ENCODE assay signal across 12 cellular contexts in genomic region chr16:62256406-62256805, GRCh38.
DNase-seq lines count a peak whose midpoint lies in the region; ATAC-seq, FAIRE-seq and TF ChIP-seq lines count a peak whose summit lies in the region.
"Had no signal": no experiment of that assay in that cellular context is flagged by ENCODE, and none has a peak within 500 bp of the region (broad histone marks: within the 10 kb centered on the region; RNA-seq: fewer than 3 reads in every experiment).

No MANE protein-coding gene starts in this region.

- H3K4me1 ChIP-seq in MM.1S (ENCODE audit: low read length) (no peaks in the 10 kb centered on the region), adrenal gland (replicated peaks in 1 of 2) (no peaks in the 10 kb centered on the region)
- H3K4me1 ChIP-seq: heart left ventricle had no signal

- no peak overlapping the region for H3K27ac ChIP-seq in MM.1S (ENCODE audit: low read length)
- no peak overlapping the region for H3K27ac ChIP-seq in adrenal gland
- H3K27ac ChIP-seq: heart left ventricle had no signal

- no peak overlapping the region for H3K4me2 ChIP-seq in MM.1S (ENCODE audit: low read depth, low read length)

- no peaks in the 10 kb centered on the region for H3K9me3 Mint-ChIP-seq in mesothelial cell of epicardium

- H3K27me3 ChIP-seq in MM.1S (replicated peaks; ENCODE audit: insufficient read depth, low read length) (no peaks in the 10 kb centered on the region), adrenal gland (no peaks in the 10 kb centered on the region)
- H3K27me3 ChIP-seq: heart left ventricle had no signal

- no peaks in the 10 kb centered on the region for H3K79me2 ChIP-seq in MM.1S (ENCODE audit: low read length)

- H3K27ac Mint-ChIP-seq in mesothelial cell of epicardium = no peak overlapping the region
- H3K27ac Mint-ChIP-seq: stimulated activated effector memory CD8-positive, alpha-beta T cell treated with anti-CD3 and anti-CD28 coated beads, Interleukin-12 subunit alpha, Interleukin-12 subunit beta, amount 100 ng/mL, for 72 hours had no signal

- FAIRE-seq in D721Med (lab: Jason Lieb, UNC) = no peak

- TF ChIP-seq POLR2A in adrenal gland (IDR thresholded peaks at IDR 0.05) = no peak

- ATAC-seq in GM19455 (IDR thresholded peaks at IDR 0.05; ENCODE audit: unreplicated experiment) (no peak), GM19395 (IDR thresholded peaks at IDR 0.05; ENCODE audit: unreplicated experiment) (no peak)
- ATAC-seq: heart left ventricle; stimulated activated effector memory CD8-positive, alpha-beta T cell treated with anti-CD3 and anti-CD28 coated beads, Interleukin-12 subunit alpha, Interleukin-12 subunit beta, amount 100 ng/mL, for 72 hours had no signal

- DNase-seq in D721Med (ENCODE audit: insufficient read length, low spot score) (no peak), MM.1S (no peak), astrocyte of the spinal cord (ENCODE audit: low read depth, low spot score) (no peak), mesothelial cell of epicardium (ENCODE audit: low spot score in 2 of 2, unreplicated experiment in 2 of 2) (no peak), GOT3 (lab: John Stamatoyannopoulos, UW) (no peak), adrenal gland (no peak)
- DNase-seq: activated effector memory CD4-positive, alpha-beta T cell treated with anti-CD3 and anti-CD28 coated beads, Interleukin-2, amount 50 U/mL, for 16 hours; EL; heart left ventricle had no signal

- no peaks in the 10 kb centered on the region for H3K9me2 ChIP-seq in MM.1S (replicated peaks; ENCODE audit: insufficient read depth, low read length)

- no peaks in the 10 kb centered on the region for H3F3A ChIP-seq in MM.1S (ENCODE audit: insufficient read depth, low read length)

- peak; percentile 15 for TF ChIP-seq CTCF in D721Med (IDR thresholded peaks at IDR 0.05; ENCODE audit: insufficient read depth, missing control alignments)
- TF ChIP-seq CTCF in MM.1S (IDR thresholded peaks at IDR 0.05; ENCODE audit: low read length) = peak; percentile 20
- TF ChIP-seq CTCF in astrocyte of the spinal cord (IDR thresholded peaks at IDR 0.05; ENCODE audit: low read depth, low read length) = peak; percentile 16
- peak; percentile 57 for TF ChIP-seq CTCF in mesothelial cell of epicardium (IDR thresholded peaks at IDR 0.05; ENCODE audit: unreplicated experiment)
- peak in 2 of 6 experiments; percentile 27 to 39 for TF ChIP-seq CTCF in adrenal gland (IDR thresholded peaks at IDR 0.05)

- H3K9me3 ChIP-seq in MM.1S (replicated peaks; ENCODE audit: insufficient read depth, low read length) (no peaks in the 10 kb centered on the region), adrenal gland (replicated peaks in 1 of 3) (no peaks in the 10 kb centered on the region)
- H3K9me3 ChIP-seq: heart left ventricle had no signal

- no peak overlapping the region for H3K9ac ChIP-seq in MM.1S (ENCODE audit: low read length)

- intact Hi-C loops in adrenal gland (cut with DNase I) = no loop called here

- H4K20me1 ChIP-seq in MM.1S (ENCODE audit: insufficient read depth, low read length) = no peaks in the 10 kb centered on the region

- H2AFZ ChIP-seq in MM.1S (ENCODE audit: low read length) = no peak overlapping the region

- no peak overlapping the region for H3K4me3 ChIP-seq in MM.1S (ENCODE audit: low read length)
- no peak overlapping the region for H3K4me3 ChIP-seq in astrocyte of the spinal cord (ENCODE audit: low read depth, low read length)
- H3K4me3 ChIP-seq in adrenal gland = no peak overlapping the region
- H3K4me3 ChIP-seq: heart left ventricle had no signal

- H3K4me3 Mint-ChIP-seq in mesothelial cell of epicardium = no peak overlapping the region
- H3K4me3 Mint-ChIP-seq: stimulated activated effector memory CD8-positive, alpha-beta T cell treated with anti-CD3 and anti-CD28 coated beads, Interleukin-12 subunit alpha, Interleukin-12 subunit beta, amount 100 ng/mL, for 72 hours had no signal

- no peaks in the 10 kb centered on the region for H3K36me3 Mint-ChIP-seq in mesothelial cell of epicardium
- H3K36me3 Mint-ChIP-seq: stimulated activated effector memory CD8-positive, alpha-beta T cell treated with anti-CD3 and anti-CD28 coated beads, Interleukin-12 subunit alpha, Interleukin-12 subunit beta, amount 100 ng/mL, for 72 hours had no signal

- H3K4me1 Mint-ChIP-seq in mesothelial cell of epicardium = peaks cover 17% of the 10 kb centered on the region
- H3K4me1 Mint-ChIP-seq: stimulated activated effector memory CD8-positive, alpha-beta T cell treated with anti-CD3 and anti-CD28 coated beads, Interleukin-12 subunit alpha, Interleukin-12 subunit beta, amount 100 ng/mL, for 72 hours had no signal

- H3K27me3 Mint-ChIP-seq in mesothelial cell of epicardium (ENCODE audit: low read depth) = no peaks in the 10 kb centered on the region

- in situ Hi-C loops in astrocyte of the spinal cord (cut with HindIII; ENCODE audit: low sequenced_read_pairs) = no loop called here

- 29 to 42% (median 36%) methylated on average over 2 of the region's 2 CpGs for WGBS in adrenal gland, 4 donors

- no peaks in the 10 kb centered on the region for H3K36me3 ChIP-seq in MM.1S (replicated peaks; ENCODE audit: insufficient read depth, low read length)
- H3K36me3 ChIP-seq in adrenal gland (replicated peaks in 1 of 2) = no peaks in the 10 kb centered on the region
- H3K36me3 ChIP-seq: heart left ventricle had no signal
